In genomic region chr2:76567478-76567877, GRCh38 we compare ENCODE assay signal across 7 cellular contexts.
"Had no signal": no experiment of that assay in that cellular context is flagged by ENCODE, and none has a peak within 500 bp of the region (broad histone marks: within the 10 kb centered on the region; RNA-seq: fewer than 3 reads in every experiment).

No MANE protein-coding gene starts in this region.

- ATAC-seq: HepG2 had no signal

- H3K4me1 ChIP-seq: HAP-1 had no signal

- H3K27ac ChIP-seq: HL-60 had no signal

- H3K36me3 ChIP-seq: HAP-1 had no signal

- H3K4me3 ChIP-seq: HAP-1 had no signal

- H3K36me3 Mint-ChIP-seq: IgD-negative memory B cell had no signal

- H3K27ac Mint-ChIP-seq: IgD-negative memory B cell had no signal

- FAIRE-seq: H54, HepG2 had no signal

- H3K9me3 ChIP-seq: HAP-1 had no signal

- H3K4me3 Mint-ChIP-seq: IgD-negative memory B cell had no signal

- DNase-seq: GOT3, KBM-7 had no signal

- H3K27me3 Mint-ChIP-seq: IgD-negative memory B cell had no signal

- H3K4me1 Mint-ChIP-seq: IgD-negative memory B cell had no signal
